Comparison of ENCODE assay signal across 9 cellular contexts in genomic region chr12:112303004-112303403, GRCh38.
DNase-seq lines count a peak whose midpoint lies in the region; ATAC-seq and TF ChIP-seq lines count a peak whose summit lies in the region.
"Had no signal": no experiment of that assay in that cellular context is flagged by ENCODE, and none has a peak within 500 bp of the region (broad histone marks: within the 10 kb centered on the region; RNA-seq: fewer than 3 reads in every experiment).

No MANE protein-coding gene starts in this region.

- ATAC-seq in HG03378 (IDR thresholded peaks at IDR 0.05; ENCODE audit: unreplicated experiment), result peak; percentile 99
- ATAC-seq in stimulated activated effector memory CD8-positive, alpha-beta T cell treated with anti-CD3 and anti-CD28 coated beads, Interleukin-12 subunit alpha, Interleukin-12 subunit beta, amount 100 ng/mL, for 72 hours, result peak; percentile 100

- H3K4me3 ChIP-seq in uterus, result no peak overlapping the region
- H3K4me3 ChIP-seq: BLaER1 treated with 17β-estradiol and CSF1 and Interleukin-3, amounts not matched to agents 10 nM and 100 nM had no signal

- TF ChIP-seq CTCF in uterus (IDR thresholded peaks at IDR 0.05), result no peak

- intact Hi-C loops in activated naive CD4-positive, alpha-beta T cell treated with anti-CD3 and anti-CD28 coated beads for 36 hours (cut with micrococcal nuclease), result no loop called here
- intact Hi-C loops in activated CD4-positive, alpha-beta memory T cell treated with anti-CD3 and anti-CD28 coated beads for 36 hours (cut with micrococcal nuclease), result loop anchor here (2.0 to 5.0 kb wide), 2 partner anchors 84 to 291 kb away; partner anchors contain the start of genes ERP29 and TMEM116
- intact Hi-C loops in uterus (cut with DNase I; ENCODE audit: low total_unique reads), result no loop called here

- TF ChIP-seq POLR2A in uterus (IDR thresholded peaks at IDR 0.05), result no peak

- H3K27me3 ChIP-seq in uterus, result no peaks in the 10 kb centered on the region
- H3K27me3 ChIP-seq: BLaER1 treated with 17β-estradiol and CSF1 and Interleukin-3, amounts not matched to agents 10 nM and 100 nM had no signal

- H3K36me3 ChIP-seq in uterus, result no peaks in the 10 kb centered on the region

- H3K27ac Mint-ChIP-seq in activated naive CD4-positive, alpha-beta T cell treated with anti-CD3 and anti-CD28 coated beads for 36 hours, result peak overlapping the region; percentile 75
- H3K27ac Mint-ChIP-seq in activated CD4-positive, alpha-beta memory T cell treated with anti-CD3 and anti-CD28 coated beads for 36 hours, result peak overlapping the region; percentile 82
- H3K27ac Mint-ChIP-seq in stimulated activated effector memory CD8-positive, alpha-beta T cell treated with anti-CD3 and anti-CD28 coated beads, Interleukin-12 subunit alpha, Interleukin-12 subunit beta, amount 100 ng/mL, for 72 hours, result peak overlapping the region; percentile 97

- H3K9me3 ChIP-seq in uterus, result no peaks in the 10 kb centered on the region
- H3K9me3 ChIP-seq: BLaER1 treated with 17β-estradiol and CSF1 and Interleukin-3, amounts not matched to agents 10 nM and 100 nM had no signal

- H3K36me3 Mint-ChIP-seq in activated naive CD4-positive, alpha-beta T cell treated with anti-CD3 and anti-CD28 coated beads for 36 hours (ENCODE audit: low read depth), result peaks cover 6% of the 10 kb centered on the region
- H3K36me3 Mint-ChIP-seq in activated CD4-positive, alpha-beta memory T cell treated with anti-CD3 and anti-CD28 coated beads for 36 hours, result peaks cover 15% of the 10 kb centered on the region
- H3K36me3 Mint-ChIP-seq in stimulated activated effector memory CD8-positive, alpha-beta T cell treated with anti-CD3 and anti-CD28 coated beads, Interleukin-12 subunit alpha, Interleukin-12 subunit beta, amount 100 ng/mL, for 72 hours, result peaks cover 45% of the 10 kb centered on the region

- no peaks in the 10 kb centered on the region for H3K9me3 Mint-ChIP-seq in activated naive CD4-positive, alpha-beta T cell treated with anti-CD3 and anti-CD28 coated beads for 36 hours
- no peaks in the 10 kb centered on the region for H3K9me3 Mint-ChIP-seq in activated CD4-positive, alpha-beta memory T cell treated with anti-CD3 and anti-CD28 coated beads for 36 hours
- H3K9me3 Mint-ChIP-seq in stimulated activated effector memory CD8-positive, alpha-beta T cell treated with anti-CD3 and anti-CD28 coated beads, Interleukin-12 subunit alpha, Interleukin-12 subunit beta, amount 100 ng/mL, for 72 hours, result no peaks in the 10 kb centered on the region

- H3K4me1 Mint-ChIP-seq in activated naive CD4-positive, alpha-beta T cell treated with anti-CD3 and anti-CD28 coated beads for 36 hours (ENCODE audit: low read depth), result peaks cover 8% of the 10 kb centered on the region
- H3K4me1 Mint-ChIP-seq in activated CD4-positive, alpha-beta memory T cell treated with anti-CD3 and anti-CD28 coated beads for 36 hours (ENCODE audit: low read depth), result peaks cover 8% of the 10 kb centered on the region
- peaks cover 12% of the 10 kb centered on the region for H3K4me1 Mint-ChIP-seq in stimulated activated effector memory CD8-positive, alpha-beta T cell treated with anti-CD3 and anti-CD28 coated beads, Interleukin-12 subunit alpha, Interleukin-12 subunit beta, amount 100 ng/mL, for 72 hours

- H3K4me3 Mint-ChIP-seq in activated naive CD4-positive, alpha-beta T cell treated with anti-CD3 and anti-CD28 coated beads for 36 hours, result no peak overlapping the region
- no peak overlapping the region for H3K4me3 Mint-ChIP-seq in activated CD4-positive, alpha-beta memory T cell treated with anti-CD3 and anti-CD28 coated beads for 36 hours
- H3K4me3 Mint-ChIP-seq in stimulated activated effector memory CD8-positive, alpha-beta T cell treated with anti-CD3 and anti-CD28 coated beads, Interleukin-12 subunit alpha, Interleukin-12 subunit beta, amount 100 ng/mL, for 72 hours, result peak overlapping the region; percentile 30

- H3K27ac ChIP-seq in uterus, result no peak overlapping the region
- H3K27ac ChIP-seq: BLaER1 treated with 17β-estradiol and CSF1 and Interleukin-3, amounts not matched to agents 10 nM and 100 nM had no signal

- CTCF ChIA-PET in activated naive CD4-positive, alpha-beta T cell treated with anti-CD3 and anti-CD28 coated beads for 36 hours (lab: Charles Lee), result no interaction called here
- CTCF ChIA-PET in activated CD4-positive, alpha-beta memory T cell treated with anti-CD3 and anti-CD28 coated beads for 36 hours (lab: Charles Lee), result interaction anchor here (1.2 kb wide), 1 partner anchor 85 kb away, joined by 6 read pairs; no protein-coding TSS in a partner anchor

- POLR2A ChIA-PET in activated CD4-positive, alpha-beta memory T cell treated with anti-CD3 and anti-CD28 coated beads for 36 hours (lab: Charles Lee), result no interaction called here

- peak; percentile 66 for DNase-seq in activated naive CD4-positive, alpha-beta T cell treated with anti-CD3 and anti-CD28 coated beads for 36 hours
- no peak for DNase-seq in activated naive CD4-positive, alpha-beta T cell (lab: John Stamatoyannopoulos, UW)
- DNase-seq in activated CD4-positive, alpha-beta memory T cell treated with anti-CD3 and anti-CD28 coated beads for 36 hours, result peak; percentile 77
- DNase-seq in germinal center (ENCODE audit: low spot score), result peak; percentile 8
- DNase-seq in stimulated activated effector memory CD8-positive, alpha-beta T cell treated with anti-CD3 and anti-CD28 coated beads, Interleukin-12 subunit alpha, Interleukin-12 subunit beta, amount 100 ng/mL, for 72 hours (ENCODE audit: low spot score in 2 of 2), result peak; percentile 9 to 74
- DNase-seq in uterus, result no peak
- DNase-seq in NCI-H2107 (lab: John Stamatoyannopoulos, UW), result no peak

- peaks cover 0 to 4% of the 10 kb centered on the region in 2 donors for H3K4me1 ChIP-seq in uterus
- H3K4me1 ChIP-seq: BLaER1 treated with 17β-estradiol and CSF1 and Interleukin-3, amounts not matched to agents 10 nM and 100 nM had no signal

- H3K27me3 Mint-ChIP-seq in activated naive CD4-positive, alpha-beta T cell treated with anti-CD3 and anti-CD28 coated beads for 36 hours (ENCODE audit: low read depth), result no peaks in the 10 kb centered on the region
- H3K27me3 Mint-ChIP-seq in activated CD4-positive, alpha-beta memory T cell treated with anti-CD3 and anti-CD28 coated beads for 36 hours, result no peaks in the 10 kb centered on the region

Comparison
In these comparisons a context has a peak if more than half of its experiments do, and no peak if none do; other contexts are left out.
1. DNase-seq: peak in activated naive CD4-positive, alpha-beta T cell treated with anti-CD3 and anti-CD28 coated beads for 36 hours (single experiment), activated CD4-positive, alpha-beta memory T cell treated with anti-CD3 and anti-CD28 coated beads for 36 hours (single experiment), germinal center (single experiment) and stimulated activated effector memory CD8-positive, alpha-beta T cell treated with anti-CD3 and anti-CD28 coated beads, Interleukin-12 subunit alpha, Interleukin-12 subunit beta, amount 100 ng/mL, for 72 hours (2 of 2); none in activated naive CD4-positive, alpha-beta T cell (0 of 4), uterus (0 of 2) and NCI-H2107 (single experiment).
2. Peak in every context shown above with its lines, with median percentiles within 50 percentile points of each other: H3K27ac Mint-ChIP-seq.